In genomic region chr12:3137268-3137761, GRCh38 we compare ENCODE assay signal across 11 cellular contexts.
DNase-seq lines count a peak whose midpoint lies in the region; ATAC-seq and TF ChIP-seq lines count a peak whose summit lies in the region.
"Had no signal": no experiment of that assay in that cellular context is flagged by ENCODE, and none has a peak within 500 bp of the region (broad histone marks: within the 10 kb centered on the region; RNA-seq: fewer than 3 reads in every experiment).

No MANE protein-coding gene starts in this region.

- ATAC-seq in mucosa of descending colon (peak; percentile 21), HG03442 (IDR thresholded peaks at IDR 0.05; ENCODE audit: unreplicated experiment) (no peak)
- ATAC-seq: stimulated activated effector memory CD8-positive, alpha-beta T cell treated with anti-CD3 and anti-CD28 coated beads, Interleukin-12 subunit alpha, Interleukin-12 subunit beta, amount 100 ng/mL, for 72 hours had no signal

- peak; percentile 50 for DNase-seq in AG10803 (ENCODE audit: low read depth)
- peak; percentile 41 to 81 for DNase-seq in NCI-H446 (lab: John Stamatoyannopoulos, UW)
- peak; percentile 26 to 30 for DNase-seq in fibroblast of lung (ENCODE audit: low read depth in 2 of 2)
- peak in 1 of 3 donors; percentile 11 for DNase-seq in mucosa of descending colon
- DNase-seq in HT-29 (ENCODE audit: low spot score), result no peak
- DNase-seq in T-helper 9 cell, result no peak
- no peak for DNase-seq in NCI-H345 (lab: John Stamatoyannopoulos, UW)
- DNase-seq: CD8-positive, alpha-beta memory T cell; KBM-7 had no signal

- H3K4me2 ChIP-seq in fibroblast of lung (ENCODE audit: extremely low read depth, insufficient read depth, low read length), result no peak overlapping the region

- H4K20me1 ChIP-seq in fibroblast of lung (ENCODE audit: control insufficient read depth, extremely low read depth, insufficient read depth, low read length), result no peaks in the 10 kb centered on the region

- H3K4me1 ChIP-seq in fibroblast of lung (ENCODE audit: control insufficient read depth, extremely low read depth, insufficient read depth, low read length) (peaks cover 3% of the 10 kb centered on the region), mucosa of descending colon (ENCODE audit: low read depth) (no peaks in the 10 kb centered on the region)

- H3K36me3 ChIP-seq in fibroblast of lung (ENCODE audit: control insufficient read depth, insufficient read depth, low read length), result no peaks in the 10 kb centered on the region
- no peaks in the 10 kb centered on the region for H3K36me3 ChIP-seq in mucosa of descending colon (ENCODE audit: low read depth)

- H3K9me3 ChIP-seq in fibroblast of lung (ENCODE audit: control insufficient read depth, insufficient read depth, low read depth, low read length), result no peaks in the 10 kb centered on the region
- H3K9me3 ChIP-seq in mucosa of descending colon, result no peaks in the 10 kb centered on the region

- TF ChIP-seq CTCF in AG10803 (conservative IDR thresholded peaks at IDR 0.05; ENCODE audit: low read length) (no peak), fibroblast of lung (conservative IDR thresholded peaks at IDR 0.05 in 1 of 2, IDR thresholded peaks at IDR 0.05 in 1 of 2; ENCODE audit: low read depth in 1 of 2, low read length in 2 of 2) (no peak), mucosa of descending colon (IDR thresholded peaks at IDR 0.05) (no peak)

- no peaks in the 10 kb centered on the region for H3K79me2 ChIP-seq in fibroblast of lung (ENCODE audit: control insufficient read depth, insufficient read depth, low read length)

- H3K27me3 ChIP-seq in fibroblast of lung (ENCODE audit: control insufficient read depth, insufficient read depth, low read length), result no peaks in the 10 kb centered on the region

- no peak overlapping the region for H2AFZ ChIP-seq in fibroblast of lung (ENCODE audit: low read length)

- H3K9ac ChIP-seq in fibroblast of lung (ENCODE audit: insufficient read depth, low read length), result no peak overlapping the region

- H3K4me3 ChIP-seq in AG10803 (ENCODE audit: low read length) (no peak overlapping the region), fibroblast of lung (replicated peaks in 1 of 4; ENCODE audit: control extremely low read depth in 1 of 4, insufficient read depth in 1 of 4, low read depth in 3 of 4, low read length in 4 of 4) (no peak overlapping the region), mucosa of descending colon (no peak overlapping the region)

- no peak overlapping the region for H3K27ac ChIP-seq in fibroblast of lung (ENCODE audit: insufficient read depth, low read length)

- intact Hi-C loops in mucosa of descending colon (cut with DNase I, micrococcal nuclease), result loop anchor here (2.0 to 5.0 kb wide), 2 partner anchors 137 to 140 kb away; no protein-coding TSS in a partner anchor

Comparison
In these comparisons a context has a peak if more than half of its experiments do, and no peak if none do; other contexts are left out.
1. DNase-seq: peak in AG10803 (single experiment), NCI-H446 (2 of 2) and fibroblast of lung (2 of 2); none in HT-29 (single experiment), T-helper 9 cell (single experiment) and NCI-H345 (single experiment).